ENCODE assay signal across 8 cellular contexts in genomic region chr1:54800899-54801759, GRCh38. TPM values are rescaled to one million over a fixed set of nuclear protein-coding genes. Genes with fewer than 3 reads are reported as not detected.
A peak's percentile ranks its signal among the peaks of the same experiment; 100 is the strongest.
DNase-seq lines count a peak whose midpoint lies in the region; ATAC-seq and TF ChIP-seq lines count a peak whose summit lies in the region.

Gene TTC22 (minus strand): TSS chr1:54801323. CDS start chr1:54801163, 160 bp downstream.

- H3K36me3 Mint-ChIP-seq in effector memory CD8-positive, alpha-beta T cell (ENCODE audit: insufficient read depth), result peaks cover 19% of the 10 kb centered on the region
- no peaks in the 10 kb centered on the region for H3K36me3 Mint-ChIP-seq in naive B cell
- H3K36me3 Mint-ChIP-seq in stimulated activated naive CD8-positive, alpha-beta T cell treated with anti-CD3 and anti-CD28 coated beads, Interleukin-15, Interleukin-2, amounts not matched to agents 100 ng/mL and 50 ng/mL, for 24 hours (ENCODE audit: low read depth), result no peaks in the 10 kb centered on the region

- H3K4me1 Mint-ChIP-seq in effector memory CD8-positive, alpha-beta T cell (ENCODE audit: low read depth in 2 of 2), result peaks cover 61 to 67% of the 10 kb centered on the region in 2 donors
- peaks cover 30 to 32% (median 31%) of the 10 kb centered on the region in 3 donors for H3K4me1 Mint-ChIP-seq in naive B cell
- peaks cover 50% of the 10 kb centered on the region for H3K4me1 Mint-ChIP-seq in stimulated activated naive CD8-positive, alpha-beta T cell treated with anti-CD3 and anti-CD28 coated beads, Interleukin-15, Interleukin-2, amounts not matched to agents 100 ng/mL and 50 ng/mL, for 24 hours (ENCODE audit: low read depth)

- DNase-seq in DMS79 treated with DMSO at 0.1 percent for 48 hours (lab: John Stamatoyannopoulos, UW) (peak; percentile 90), naive B cell (peak; percentile 64), NCI-H2196 treated with DMSO at 0.1 percent for 48 hours (lab: John Stamatoyannopoulos, UW; ENCODE audit: unreplicated experiment) (no peak)
- DNase-seq in activated CD4-positive, alpha-beta T cell treated with anti-CD3 and anti-CD28 coated beads, Interleukin-2, amount 50 U/mL, for 1 hour, result peak; percentile 71
- peak; percentile 61 to 74 (median 64) for DNase-seq in effector memory CD8-positive, alpha-beta T cell

- no peak for TF ChIP-seq EP300 in Ishikawa (IDR thresholded peaks at IDR 0.05; ENCODE audit: borderline replicate concordance)

- no peaks in the 10 kb centered on the region for H3K27me3 Mint-ChIP-seq in effector memory CD8-positive, alpha-beta T cell
- no peaks in the 10 kb centered on the region for H3K27me3 Mint-ChIP-seq in naive B cell
- no peaks in the 10 kb centered on the region for H3K27me3 Mint-ChIP-seq in stimulated activated naive CD8-positive, alpha-beta T cell treated with anti-CD3 and anti-CD28 coated beads, Interleukin-15, Interleukin-2, amounts not matched to agents 100 ng/mL and 50 ng/mL, for 24 hours

- H3K27ac Mint-ChIP-seq in effector memory CD8-positive, alpha-beta T cell, result peak within 1 kb of the TSS; percentile 92 to 95
- H3K27ac Mint-ChIP-seq in naive B cell, result peak within 1 kb of the TSS in 4 of 6 donors; percentile 75 to 88 (median 82)
- peak within 1 kb of the TSS; percentile 85 for H3K27ac Mint-ChIP-seq in stimulated activated naive CD8-positive, alpha-beta T cell treated with anti-CD3 and anti-CD28 coated beads, Interleukin-15, Interleukin-2, amounts not matched to agents 100 ng/mL and 50 ng/mL, for 24 hours

- no peak for TF ChIP-seq RAD21 in Ishikawa (IDR thresholded peaks at IDR 0.05; ENCODE audit: low read depth)

- no peaks in the 10 kb centered on the region for H3K9me3 Mint-ChIP-seq in effector memory CD8-positive, alpha-beta T cell
- no peaks in the 10 kb centered on the region for H3K9me3 Mint-ChIP-seq in naive B cell
- H3K9me3 Mint-ChIP-seq in stimulated activated naive CD8-positive, alpha-beta T cell treated with anti-CD3 and anti-CD28 coated beads, Interleukin-15, Interleukin-2, amounts not matched to agents 100 ng/mL and 50 ng/mL, for 24 hours, result no peaks in the 10 kb centered on the region

- H3K4me3 Mint-ChIP-seq in effector memory CD8-positive, alpha-beta T cell, result peak within 1 kb of the TSS; percentile 94 to 97
- peak within 1 kb of the TSS; percentile 91 to 96 (median 94) for H3K4me3 Mint-ChIP-seq in naive B cell
- peak within 1 kb of the TSS; percentile 86 for H3K4me3 Mint-ChIP-seq in stimulated activated naive CD8-positive, alpha-beta T cell treated with anti-CD3 and anti-CD28 coated beads, Interleukin-15, Interleukin-2, amounts not matched to agents 100 ng/mL and 50 ng/mL, for 24 hours

- peak; percentile 89 for ATAC-seq in GM21528 (IDR thresholded peaks at IDR 0.05; ENCODE audit: low FRiP score, unreplicated experiment)
- peak; percentile 80 for ATAC-seq in effector memory CD8-positive, alpha-beta T cell (replicated peaks)
- peak; percentile 88 to 89 for ATAC-seq in naive B cell (ENCODE audit: low read depth in 2 of 2)

TF ChIP-seq in Ishikawa, 13 proteins besides CTCF, POLR2A, EP300 and RAD21:
- no peak for TF ChIP-seq EGR1 (IDR thresholded peaks at IDR 0.05)
- TF ChIP-seq CEBPB (IDR thresholded peaks at IDR 0.05), result 0 out of 2 replicates have a peak, but pooled peaks have one; percentile 8

RNA-seq across cellular contexts. Expression of gene TTC22, which starts in this region (rescaled TPM):
- 1 to 10 TPM in 3 of 6 donors, under 1 TPM in 2, not detected in 1; 0.41 to 2.0 (median 1.1) TPM for polyA plus RNA-seq in naive B cell (ENCODE audit: low read depth in 6 of 6)
